Comparison of ENCODE assay signal across 8 cellular contexts in genomic region chr12:50112456-50113218, GRCh38. TPM values are rescaled to one million over a fixed set of nuclear protein-coding genes. Genes with fewer than 3 reads are reported as not detected.
DNase-seq lines count a peak whose midpoint lies in the region; ATAC-seq, FAIRE-seq and TF ChIP-seq lines count a peak whose summit lies in the region.

No MANE protein-coding gene starts in this region.

- peak overlapping the region; percentile 91 for H2AFZ ChIP-seq in astrocyte (ENCODE audit: low read depth, low read length)
- H2AFZ ChIP-seq in keratinocyte (ENCODE audit: control insufficient read depth, low read length), result peak overlapping the region; percentile 97

- H3K4me1 Mint-ChIP-seq in stimulated activated naive CD8-positive, alpha-beta T cell treated with anti-CD3 and anti-CD28 coated beads, Interleukin-15, Interleukin-2, amounts not matched to agents 100 ng/mL and 50 ng/mL, for 24 hours (ENCODE audit: low read depth), result peaks cover 61% of the 10 kb centered on the region
- peaks cover 21% of the 10 kb centered on the region for H3K4me1 Mint-ChIP-seq in astrocyte (ENCODE audit: low read depth, unreplicated experiment)
- peaks cover 67% of the 10 kb centered on the region for H3K4me1 Mint-ChIP-seq in stimulated activated naive CD8-positive, alpha-beta T cell treated with anti-CD3 and anti-CD28 coated beads, Interleukin-15, amount 100 ng/mL, for 72 hours

- peak overlapping the region; percentile 74 for H3K27ac ChIP-seq in astrocyte (ENCODE audit: low read depth, low read length)
- H3K27ac ChIP-seq in keratinocyte (ENCODE audit: control insufficient read depth, insufficient read depth, low read length), result peak overlapping the region; percentile 82

- peak overlapping the region; percentile 97 for H3K4me3 Mint-ChIP-seq in stimulated activated naive CD8-positive, alpha-beta T cell treated with anti-CD3 and anti-CD28 coated beads, Interleukin-15, Interleukin-2, amounts not matched to agents 100 ng/mL and 50 ng/mL, for 24 hours
- H3K4me3 Mint-ChIP-seq in astrocyte (ENCODE audit: unreplicated experiment), result peak overlapping the region; percentile 98
- H3K4me3 Mint-ChIP-seq in stimulated activated naive CD8-positive, alpha-beta T cell treated with anti-CD3 and anti-CD28 coated beads, Interleukin-15, amount 100 ng/mL, for 72 hours, result peak overlapping the region; percentile 98 to 99

- peaks cover 43% of the 10 kb centered on the region for H3K79me2 ChIP-seq in astrocyte (ENCODE audit: insufficient read depth, low read length)
- H3K79me2 ChIP-seq in keratinocyte (ENCODE audit: control insufficient read depth, insufficient read depth, low read length), result peaks cover 42% of the 10 kb centered on the region

- no peak for FAIRE-seq in astrocyte (lab: Jason Lieb, UNC)
- no peak for FAIRE-seq in keratinocyte (lab: Jason Lieb, UNC)

- peak overlapping the region; percentile 94 for H3K27ac Mint-ChIP-seq in stimulated activated naive CD8-positive, alpha-beta T cell treated with anti-CD3 and anti-CD28 coated beads, Interleukin-15, Interleukin-2, amounts not matched to agents 100 ng/mL and 50 ng/mL, for 24 hours
- H3K27ac Mint-ChIP-seq in astrocyte (ENCODE audit: unreplicated experiment), result peak overlapping the region; percentile 96
- peak overlapping the region; percentile 95 to 98 for H3K27ac Mint-ChIP-seq in stimulated activated naive CD8-positive, alpha-beta T cell treated with anti-CD3 and anti-CD28 coated beads, Interleukin-15, amount 100 ng/mL, for 72 hours

- no peaks in the 10 kb centered on the region for H3K27me3 ChIP-seq in astrocyte (ENCODE audit: insufficient read depth, low read length)
- no peaks in the 10 kb centered on the region for H3K27me3 ChIP-seq in keratinocyte (ENCODE audit: control insufficient read depth, extremely low read depth, insufficient read depth, low read length)

- H3K9me3 Mint-ChIP-seq in stimulated activated naive CD8-positive, alpha-beta T cell treated with anti-CD3 and anti-CD28 coated beads, Interleukin-15, Interleukin-2, amounts not matched to agents 100 ng/mL and 50 ng/mL, for 24 hours, result no peaks in the 10 kb centered on the region
- no peaks in the 10 kb centered on the region for H3K9me3 Mint-ChIP-seq in astrocyte (ENCODE audit: unreplicated experiment)
- no peaks in the 10 kb centered on the region for H3K9me3 Mint-ChIP-seq in stimulated activated naive CD8-positive, alpha-beta T cell treated with anti-CD3 and anti-CD28 coated beads, Interleukin-15, amount 100 ng/mL, for 72 hours

- DNase-seq in stimulated activated naive CD8-positive, alpha-beta T cell treated with anti-CD3 and anti-CD28 coated beads, Interleukin-15, Interleukin-2, amounts not matched to agents 100 U/mL and 50 U/mL, for 24 hours, result no peak
- DNase-seq in NCI-H69 (lab: John Stamatoyannopoulos, UW), result peak; percentile 85
- no peak for DNase-seq in astrocyte (ENCODE audit: low read depth)
- DNase-seq in keratinocyte (ENCODE audit: low read depth, low spot score), result no peak
- no peak for DNase-seq in stimulated activated naive CD8-positive, alpha-beta T cell treated with anti-CD3 and anti-CD28 coated beads, Interleukin-15, amount 100 ng/mL, for 72 hours
- no peak for DNase-seq in effector CD4-positive, alpha-beta T cell

- H3K4me2 ChIP-seq in astrocyte (ENCODE audit: low read length), result peak overlapping the region; percentile 89
- peak overlapping the region; percentile 84 for H3K4me2 ChIP-seq in keratinocyte (ENCODE audit: control insufficient read depth, extremely low read depth, insufficient read depth, low read depth, low read length)

- H3K9ac ChIP-seq in astrocyte (ENCODE audit: low read length) (peak overlapping the region; percentile 89), keratinocyte (ENCODE audit: control insufficient read depth, extremely low read depth, insufficient read depth, low read length) (peak overlapping the region; percentile 92)

- H4K20me1 ChIP-seq in astrocyte (ENCODE audit: insufficient read depth, low read length), result peaks cover 10% of the 10 kb centered on the region
- H4K20me1 ChIP-seq in keratinocyte (ENCODE audit: control insufficient read depth, extremely low read depth, insufficient read depth, low read length), result no peaks in the 10 kb centered on the region

- no peaks in the 10 kb centered on the region for H3K36me3 ChIP-seq in astrocyte (ENCODE audit: insufficient read depth, low read length)
- H3K36me3 ChIP-seq in keratinocyte (ENCODE audit: control insufficient read depth in 2 of 2, extremely low read depth in 1 of 2, insufficient read depth in 2 of 2, low read length in 2 of 2), result peaks cover 2 to 5% of the 10 kb centered on the region in 2 experiments

- peaks cover 17% of the 10 kb centered on the region for H3K36me3 Mint-ChIP-seq in stimulated activated naive CD8-positive, alpha-beta T cell treated with anti-CD3 and anti-CD28 coated beads, Interleukin-15, Interleukin-2, amounts not matched to agents 100 ng/mL and 50 ng/mL, for 24 hours (ENCODE audit: low read depth)
- H3K36me3 Mint-ChIP-seq in astrocyte (ENCODE audit: low read depth, unreplicated experiment), result peaks cover 13% of the 10 kb centered on the region

- H3K4me1 ChIP-seq in astrocyte (ENCODE audit: insufficient read depth, low read length) (peaks cover 10% of the 10 kb centered on the region), keratinocyte (ENCODE audit: control insufficient read depth, extremely low read depth, insufficient read depth, low read length) (peaks cover 20% of the 10 kb centered on the region)

- H3K4me3 ChIP-seq in astrocyte (ENCODE audit: insufficient read depth, low read depth, low read length) (peak overlapping the region; percentile 84), keratinocyte (ENCODE audit: control insufficient read depth in 2 of 3, extremely low read depth in 1 of 3, insufficient read depth in 2 of 3, low read depth in 1 of 3, low read length in 3 of 3) (peak overlapping the region; percentile 83 to 99 (median 98))

- ATAC-seq in stimulated activated naive CD8-positive, alpha-beta T cell treated with anti-CD3 and anti-CD28 coated beads, Interleukin-15, Interleukin-2, amounts not matched to agents 100 U/mL and 50 U/mL, for 24 hours, result no peak
- no peak for ATAC-seq in stimulated activated naive CD8-positive, alpha-beta T cell treated with anti-CD3 and anti-CD28 coated beads, Interleukin-15, amount 100 ng/mL, for 72 hours
- no peak for ATAC-seq in GM21526 (IDR thresholded peaks at IDR 0.05; ENCODE audit: low FRiP score, unreplicated experiment)

- dilution Hi-C loops in keratinocyte (cut with MboI; ENCODE audit: extremely low pct_ligation_motif_present, low sequenced_read_pairs), result no loop called here

- TF ChIP-seq CTCF in astrocyte (IDR thresholded peaks at IDR 0.05; ENCODE audit: insufficient read depth, low read depth, low read length), result no peak
- no peak for TF ChIP-seq CTCF in keratinocyte (optimal IDR thresholded peaks at IDR 0.05 in 1 of 3, IDR thresholded peaks at IDR 0.05 in 1 of 3, conservative IDR thresholded peaks at IDR 0.05 in 1 of 3; ENCODE audit: extremely low read depth in 1 of 3, insufficient read depth in 2 of 3, low read length in 3 of 3)

- no peaks in the 10 kb centered on the region for H3K9me3 ChIP-seq in astrocyte (ENCODE audit: insufficient read depth, low read depth, low read length)
- H3K9me3 ChIP-seq in keratinocyte (ENCODE audit: control insufficient read depth, low read depth, low read length), result no peaks in the 10 kb centered on the region

- no peaks in the 10 kb centered on the region for H3K27me3 Mint-ChIP-seq in stimulated activated naive CD8-positive, alpha-beta T cell treated with anti-CD3 and anti-CD28 coated beads, Interleukin-15, Interleukin-2, amounts not matched to agents 100 ng/mL and 50 ng/mL, for 24 hours
- no peaks in the 10 kb centered on the region for H3K27me3 Mint-ChIP-seq in astrocyte (ENCODE audit: low read depth, unreplicated experiment)
- no peaks in the 10 kb centered on the region for H3K27me3 Mint-ChIP-seq in stimulated activated naive CD8-positive, alpha-beta T cell treated with anti-CD3 and anti-CD28 coated beads, Interleukin-15, amount 100 ng/mL, for 72 hours

- H3K9me1 ChIP-seq in keratinocyte (ENCODE audit: control insufficient read depth, extremely low read depth, insufficient read depth, low read length), result no peaks in the 10 kb centered on the region

RNA-seq across cellular contexts. Expression of gene COX14, which starts 0.6 kb away (rescaled TPM):
- total RNA-seq in astrocyte, result 49.7 and 59.9 TPM in 2 replicates
- polyA plus RNA-seq in keratinocyte, result 62.5 to 139 TPM (median 96.6 TPM) in 3 replicates
- 22.4 TPM for polyA plus RNA-seq in keratinocyte (2011; ENCODE audit: low read depth)
- 83.8 and 104 TPM in 2 replicates for polyA plus RNA-seq in keratinocyte (2011; cell fraction: cytosol; rRNA removed)
- 26.9 and 31.3 TPM in 2 replicates for polyA plus RNA-seq in keratinocyte (2011; cell fraction: nucleus; rRNA removed)
- 60.2 and 62.7 TPM in 2 replicates for polyA plus RNA-seq in keratinocyte (2012; ENCODE audit: low replicate concordance)
- polyA minus RNA-seq in keratinocyte, result 23.4 to 37.7 TPM (median 28.3 TPM) in 3 replicates
- 16.7 TPM for polyA minus RNA-seq in keratinocyte (2011; cell fraction: cytosol; rRNA and poly(A)+ RNA removed)
- 8.2 and 16.4 TPM in 2 replicates for polyA minus RNA-seq in keratinocyte (2011; cell fraction: nucleus; rRNA and poly(A)+ RNA removed)

RNA-seq across cellular contexts. Expression of gene GPD1, which starts 8.8 kb away (rescaled TPM):
- total RNA-seq in astrocyte, result 0.29 and 0.59 TPM in 2 replicates
- polyA plus RNA-seq in keratinocyte, result 0.13 to 0.22 TPM (median 0.17 TPM) in 3 replicates
- polyA plus RNA-seq in keratinocyte (2011; ENCODE audit: low read depth), result 0.11 TPM
- polyA plus RNA-seq in keratinocyte (2011; cell fraction: cytosol; rRNA removed), result 0.07 and 0.16 TPM in 2 replicates
- polyA plus RNA-seq in keratinocyte (2011; cell fraction: nucleus; rRNA removed), result 0.38 and 0.63 TPM in 2 replicates
- 0.08 and 0.29 TPM in 2 replicates for polyA plus RNA-seq in keratinocyte (2012; ENCODE audit: low replicate concordance)
- polyA minus RNA-seq in keratinocyte, result not detected in 3 replicates
- not detected for polyA minus RNA-seq in keratinocyte (2011; cell fraction: cytosol; rRNA and poly(A)+ RNA removed)
- 0.21 and 0.93 TPM in 2 replicates for polyA minus RNA-seq in keratinocyte (2011; cell fraction: nucleus; rRNA and poly(A)+ RNA removed)

RNA-seq across cellular contexts. Expression of gene SMARCD1, which starts 27.5 kb away (rescaled TPM):
- total RNA-seq in astrocyte, result 59.9 and 64.4 TPM in 2 replicates
- polyA plus RNA-seq in keratinocyte, result 48.8 to 91.5 TPM (median 56.6 TPM) in 3 replicates
- polyA plus RNA-seq in keratinocyte (2011; ENCODE audit: low read depth), result 8.5 TPM
- polyA plus RNA-seq in keratinocyte (2011; cell fraction: cytosol; rRNA removed), result 55.1 and 66.1 TPM in 2 replicates
- polyA plus RNA-seq in keratinocyte (2011; cell fraction: nucleus; rRNA removed), result 111 and 123 TPM in 2 replicates
- 22.9 and 58.4 TPM in 2 replicates for polyA plus RNA-seq in keratinocyte (2012; ENCODE audit: low replicate concordance)
- 60.3 to 102 TPM (median 82.5 TPM) in 3 replicates for polyA minus RNA-seq in keratinocyte
- 50.6 TPM for polyA minus RNA-seq in keratinocyte (2011; cell fraction: cytosol; rRNA and poly(A)+ RNA removed)
- 31.0 and 51.3 TPM in 2 replicates for polyA minus RNA-seq in keratinocyte (2011; cell fraction: nucleus; rRNA and poly(A)+ RNA removed)

RNA-seq across cellular contexts. Expression of gene CERS5, which starts 54.5 kb away (rescaled TPM):
- 115 and 118 TPM in 2 replicates for total RNA-seq in astrocyte
- polyA plus RNA-seq in keratinocyte, result 50.6 to 72.3 TPM (median 61.4 TPM) in 3 replicates
- 16.5 TPM for polyA plus RNA-seq in keratinocyte (2011; ENCODE audit: low read depth)
- polyA plus RNA-seq in keratinocyte (2011; cell fraction: cytosol; rRNA removed), result 34.2 and 52.2 TPM in 2 replicates
- polyA plus RNA-seq in keratinocyte (2011; cell fraction: nucleus; rRNA removed), result 134 and 136 TPM in 2 replicates
- polyA plus RNA-seq in keratinocyte (2012; ENCODE audit: low replicate concordance), result 22.1 and 30.6 TPM in 2 replicates
- polyA minus RNA-seq in keratinocyte, result 34.1 to 97.0 TPM (median 89.8 TPM) in 3 replicates
- polyA minus RNA-seq in keratinocyte (2011; cell fraction: cytosol; rRNA and poly(A)+ RNA removed), result 36.1 TPM
- 43.4 and 81.5 TPM in 2 replicates for polyA minus RNA-seq in keratinocyte (2011; cell fraction: nucleus; rRNA and poly(A)+ RNA removed)

RNA-seq across cellular contexts. Expression of gene ASIC1, which starts 55.2 kb away (rescaled TPM):
- total RNA-seq in astrocyte, result 8.1 and 8.2 TPM in 2 replicates
- 5.7 to 8.3 TPM (median 5.7 TPM) in 3 replicates for polyA plus RNA-seq in keratinocyte
- 0.46 TPM for polyA plus RNA-seq in keratinocyte (2011; ENCODE audit: low read depth)
- polyA plus RNA-seq in keratinocyte (2011; cell fraction: cytosol; rRNA removed), result 4.0 and 5.1 TPM in 2 replicates
- polyA plus RNA-seq in keratinocyte (2011; cell fraction: nucleus; rRNA removed), result 15.8 and 19.7 TPM in 2 replicates
- 0.47 and 5.4 TPM in 2 replicates for polyA plus RNA-seq in keratinocyte (2012; ENCODE audit: low replicate concordance)
- 8.2 to 10.1 TPM (median 9.4 TPM) in 3 replicates for polyA minus RNA-seq in keratinocyte
- 5.0 TPM for polyA minus RNA-seq in keratinocyte (2011; cell fraction: cytosol; rRNA and poly(A)+ RNA removed)
- polyA minus RNA-seq in keratinocyte (2011; cell fraction: nucleus; rRNA and poly(A)+ RNA removed), result 9.2 and 10.4 TPM in 2 replicates
